ENCODE assay signal across 2 cellular contexts in the genomic region with DNA sequence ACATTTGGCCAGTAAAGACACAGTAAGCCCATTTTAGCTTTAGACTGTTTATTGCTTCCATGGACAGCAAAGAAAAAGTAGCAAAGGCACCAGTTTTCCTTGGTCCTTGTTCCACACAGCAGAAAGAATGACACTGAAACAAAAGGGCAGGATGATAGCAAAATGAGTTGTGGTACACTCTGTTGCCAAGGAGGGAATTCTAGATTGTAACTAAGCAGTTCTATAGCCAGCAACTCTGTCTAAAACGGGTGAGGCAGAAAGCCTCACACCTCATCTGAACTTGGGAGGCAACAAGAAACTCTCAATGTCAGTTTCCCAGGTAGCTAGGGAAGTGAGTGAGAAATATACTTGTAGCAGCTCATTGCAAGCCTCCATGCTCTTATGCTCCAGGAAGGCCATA.
A peak's percentile ranks its signal among the peaks of the same experiment; 100 is the strongest.
TF ChIP-seq lines count a peak whose summit lies in the region.

No MANE protein-coding gene starts in this region.

TF ChIP-seq in HepG2, 621 proteins besides CTCF, POLR2A, EP300 and RAD21:
- no peak for TF ChIP-seq ZNF431 (CRISPR knock-in tag; IDR thresholded peaks at IDR 0.05; ENCODE audit: borderline replicate concordance, low read depth)

TF ChIP-seq in K562, 482 proteins besides CTCF, POLR2A, EP300 and RAD21:
- peak; percentile 64 for TF ChIP-seq RFX1 (IDR thresholded peaks at IDR 0.05)
- TF ChIP-seq, protein P1, sequence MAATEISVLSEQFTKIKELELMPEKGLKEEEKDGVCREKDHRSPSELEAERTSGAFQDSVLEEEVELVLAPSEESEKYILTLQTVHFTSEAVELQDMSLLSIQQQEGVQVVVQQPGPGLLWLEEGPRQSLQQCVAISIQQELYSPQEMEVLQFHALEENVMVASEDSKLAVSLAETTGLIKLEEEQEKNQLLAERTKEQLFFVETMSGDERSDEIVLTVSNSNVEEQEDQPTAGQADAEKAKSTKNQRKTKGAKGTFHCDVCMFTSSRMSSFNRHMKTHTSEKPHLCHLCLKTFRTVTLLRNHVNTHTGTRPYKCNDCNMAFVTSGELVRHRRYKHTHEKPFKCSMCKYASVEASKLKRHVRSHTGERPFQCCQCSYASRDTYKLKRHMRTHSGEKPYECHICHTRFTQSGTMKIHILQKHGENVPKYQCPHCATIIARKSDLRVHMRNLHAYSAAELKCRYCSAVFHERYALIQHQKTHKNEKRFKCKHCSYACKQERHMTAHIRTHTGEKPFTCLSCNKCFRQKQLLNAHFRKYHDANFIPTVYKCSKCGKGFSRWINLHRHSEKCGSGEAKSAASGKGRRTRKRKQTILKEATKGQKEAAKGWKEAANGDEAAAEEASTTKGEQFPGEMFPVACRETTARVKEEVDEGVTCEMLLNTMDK (IDR thresholded peaks at IDR 0.05; ENCODE audit: borderline replicate concordance, insufficient read depth, low read depth, low read length, poor library complexity, severe bottlenecking) = no peak
- no peak for TF ChIP-seq ASH1L (IDR thresholded peaks at IDR 0.05; ENCODE audit: borderline replicate concordance, low read depth, partially characterized antibody)
- TF ChIP-seq, protein P2, sequence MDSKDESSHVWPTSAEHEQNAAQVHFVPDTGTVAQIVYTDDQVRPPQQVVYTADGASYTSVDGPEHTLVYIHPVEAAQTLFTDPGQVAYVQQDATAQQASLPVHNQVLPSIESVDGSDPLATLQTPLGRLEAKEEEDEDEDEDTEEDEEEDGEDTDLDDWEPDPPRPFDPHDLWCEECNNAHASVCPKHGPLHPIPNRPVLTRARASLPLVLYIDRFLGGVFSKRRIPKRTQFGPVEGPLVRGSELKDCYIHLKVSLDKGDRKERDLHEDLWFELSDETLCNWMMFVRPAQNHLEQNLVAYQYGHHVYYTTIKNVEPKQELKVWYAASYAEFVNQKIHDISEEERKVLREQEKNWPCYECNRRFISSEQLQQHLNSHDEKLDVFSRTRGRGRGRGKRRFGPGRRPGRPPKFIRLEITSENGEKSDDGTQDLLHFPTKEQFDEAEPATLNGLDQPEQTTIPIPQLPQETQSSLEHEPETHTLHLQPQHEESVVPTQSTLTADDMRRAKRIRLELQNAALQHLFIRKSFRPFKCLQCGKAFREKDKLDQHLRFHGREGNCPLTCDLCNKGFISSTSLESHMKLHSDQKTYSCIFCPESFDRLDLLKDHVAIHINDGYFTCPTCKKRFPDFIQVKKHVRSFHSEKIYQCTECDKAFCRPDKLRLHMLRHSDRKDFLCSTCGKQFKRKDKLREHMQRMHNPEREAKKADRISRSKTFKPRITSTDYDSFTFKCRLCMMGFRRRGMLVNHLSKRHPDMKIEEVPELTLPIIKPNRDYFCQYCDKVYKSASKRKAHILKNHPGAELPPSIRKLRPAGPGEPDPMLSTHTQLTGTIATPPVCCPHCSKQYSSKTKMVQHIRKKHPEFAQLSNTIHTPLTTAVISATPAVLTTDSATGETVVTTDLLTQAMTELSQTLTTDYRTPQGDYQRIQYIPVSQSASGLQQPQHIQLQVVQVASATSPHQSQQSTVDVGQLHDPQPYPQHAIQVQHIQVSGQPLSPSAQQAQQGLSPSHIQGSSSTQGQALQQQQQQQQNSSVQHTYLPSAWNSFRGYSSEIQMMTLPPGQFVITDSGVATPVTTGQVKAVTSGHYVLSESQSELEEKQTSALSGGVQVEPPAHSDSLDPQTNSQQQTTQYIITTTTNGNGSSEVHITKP (IDR thresholded peaks at IDR 0.05; ENCODE audit: partially characterized antibody) = peak; percentile 70
- 0 out of 4 replicates have a peak, but pooled peaks of 1 of the 2 experiments have one; percentile 7 for TF ChIP-seq KDM1A (IDR thresholded peaks at IDR 0.05)
